In genomic region chr10:124679401-124679800, GRCh38 we compare ENCODE assay signal across 15 cellular contexts.
A peak's percentile ranks its signal among the peaks of the same experiment; 100 is the strongest.
DNase-seq lines count a peak whose midpoint lies in the region; ATAC-seq lines count a peak whose summit lies in the region.
"Had no signal": no experiment of that assay in that cellular context is flagged by ENCODE, and none has a peak within 500 bp of the region (broad histone marks: within the 10 kb centered on the region; RNA-seq: fewer than 3 reads in every experiment).

No MANE protein-coding gene starts in this region.

- H3K36me3 ChIP-seq in KOPT-K1 (ENCODE audit: insufficient read depth, low read length) = peaks cover 35% of the 10 kb centered on the region

- H3K4me3 Mint-ChIP-seq in activated T-cell treated with anti-CD3 and anti-CD28 coated beads, Interleukin-2, amount 50 U/mL, for 24 hours = no peak overlapping the region
- H3K4me3 Mint-ChIP-seq in effector memory CD8-positive, alpha-beta T cell = peak overlapping the region; percentile 88 to 92
- H3K4me3 Mint-ChIP-seq in stimulated activated memory B cell treated with anti-CD40 and anti-IgM and Interleukin-4, amounts not matched to agents 10 μg/mL and 1 μg/mL and 100 μg/mL, for 72 hours = no peak overlapping the region

- H3K9me3 ChIP-seq in KOPT-K1 (ENCODE audit: insufficient read depth, low read length, poor library complexity, severe bottlenecking) = no peaks in the 10 kb centered on the region
- H3K9me3 ChIP-seq: body of pancreas, HAP-1, tibial artery had no signal

- H3K27me3 Mint-ChIP-seq in activated T-cell treated with anti-CD3 and anti-CD28 coated beads, Interleukin-2, amount 50 U/mL, for 24 hours = no peaks in the 10 kb centered on the region
- H3K27me3 Mint-ChIP-seq in effector memory CD8-positive, alpha-beta T cell = no peaks in the 10 kb centered on the region
- H3K27me3 Mint-ChIP-seq in stimulated activated memory B cell treated with anti-CD40 and anti-IgM and Interleukin-4, amounts not matched to agents 10 μg/mL and 1 μg/mL and 100 μg/mL, for 72 hours = no peaks in the 10 kb centered on the region

- H3K27ac ChIP-seq in KOPT-K1 (ENCODE audit: low read depth, low read length, poor library complexity, severe bottlenecking) = peak overlapping the region; percentile 84
- H3K27ac ChIP-seq: tibial artery had no signal

- DNase-seq in activated T-cell treated with anti-CD3 and anti-CD28 coated beads, Interleukin-2, amount 50 U/mL, for 24 hours = no peak
- no peak for DNase-seq in activated T-cell treated with anti-CD3 and anti-CD28 coated beads, Interleukin-2, amount 50 U/mL, for 1 hour
- DNase-seq in effector memory CD8-positive, alpha-beta T cell = no peak
- no peak for DNase-seq in NCI-H2171 treated with DMSO at 0.1 percent for 48 hours (lab: John Stamatoyannopoulos, UW)
- DNase-seq: body of pancreas, NCI-H2081, NCI-H69, tibial artery had no signal

- peaks cover 64% of the 10 kb centered on the region for H3K36me3 Mint-ChIP-seq in activated T-cell treated with anti-CD3 and anti-CD28 coated beads, Interleukin-2, amount 50 U/mL, for 24 hours (ENCODE audit: low read depth)
- H3K36me3 Mint-ChIP-seq in effector memory CD8-positive, alpha-beta T cell (ENCODE audit: insufficient read depth) = peaks cover 44% of the 10 kb centered on the region
- peaks cover 57% of the 10 kb centered on the region for H3K36me3 Mint-ChIP-seq in stimulated activated memory B cell treated with anti-CD40 and anti-IgM and Interleukin-4, amounts not matched to agents 10 μg/mL and 1 μg/mL and 100 μg/mL, for 72 hours

- H3K27ac Mint-ChIP-seq in activated T-cell treated with anti-CD3 and anti-CD28 coated beads, Interleukin-2, amount 50 U/mL, for 24 hours = peak overlapping the region; percentile 65
- peak overlapping the region; percentile 96 to 98 for H3K27ac Mint-ChIP-seq in effector memory CD8-positive, alpha-beta T cell
- H3K27ac Mint-ChIP-seq in stimulated activated memory B cell treated with anti-CD40 and anti-IgM and Interleukin-4, amounts not matched to agents 10 μg/mL and 1 μg/mL and 100 μg/mL, for 72 hours = peak overlapping the region; percentile 82

- H3K9me3 Mint-ChIP-seq in activated T-cell treated with anti-CD3 and anti-CD28 coated beads, Interleukin-2, amount 50 U/mL, for 24 hours = no peaks in the 10 kb centered on the region
- no peaks in the 10 kb centered on the region for H3K9me3 Mint-ChIP-seq in effector memory CD8-positive, alpha-beta T cell
- no peaks in the 10 kb centered on the region for H3K9me3 Mint-ChIP-seq in stimulated activated memory B cell treated with anti-CD40 and anti-IgM and Interleukin-4, amounts not matched to agents 10 μg/mL and 1 μg/mL and 100 μg/mL, for 72 hours

- peaks cover 82% of the 10 kb centered on the region for H3K4me1 Mint-ChIP-seq in activated T-cell treated with anti-CD3 and anti-CD28 coated beads, Interleukin-2, amount 50 U/mL, for 24 hours (ENCODE audit: low read depth)
- H3K4me1 Mint-ChIP-seq in effector memory CD8-positive, alpha-beta T cell (ENCODE audit: low read depth in 2 of 2) = peaks cover 75 to 86% of the 10 kb centered on the region in 2 donors
- H3K4me1 Mint-ChIP-seq in stimulated activated memory B cell treated with anti-CD40 and anti-IgM and Interleukin-4, amounts not matched to agents 10 μg/mL and 1 μg/mL and 100 μg/mL, for 72 hours = peaks cover 77% of the 10 kb centered on the region

- ATAC-seq in effector memory CD8-positive, alpha-beta T cell (replicated peaks) = peak; percentile 2
- no peak for ATAC-seq in stimulated activated memory B cell treated with anti-CD40 and anti-IgM and Interleukin-4, amounts not matched to agents 10 μg/mL and 1 μg/mL and 100 μg/mL, for 72 hours
- ATAC-seq in GM21360 (IDR thresholded peaks at IDR 0.05; ENCODE audit: unreplicated experiment) (no peak), HG03520 (IDR thresholded peaks at IDR 0.05; ENCODE audit: unreplicated experiment) (no peak)
- ATAC-seq: body of pancreas, left lobe of liver, SK-N-SH treated with all-trans-retinoic acid at 6 μM for 48 hours had no signal

Comparison
In these comparisons a context has a peak if more than half of its experiments do, and no peak if none do; other contexts are left out.
1. H3K4me3 Mint-ChIP-seq: peak in effector memory CD8-positive, alpha-beta T cell (2 of 2); none in activated T-cell treated with anti-CD3 and anti-CD28 coated beads, Interleukin-2, amount 50 U/mL, for 24 hours (single experiment) and stimulated activated memory B cell treated with anti-CD40 and anti-IgM and Interleukin-4, amounts not matched to agents 10 μg/mL and 1 μg/mL and 100 μg/mL, for 72 hours (single experiment).
2. Peak in every context shown above with its lines, with median percentiles within 50 percentile points of each other: H3K27ac Mint-ChIP-seq.